In genomic region chr15:67807141-67807540, GRCh38 we compare ENCODE assay signal across 40 cellular contexts. TPM values are rescaled to one million over a fixed set of nuclear protein-coding genes. Genes with fewer than 3 reads are reported as not detected.
"Had no signal": no experiment of that assay in that cellular context is flagged by ENCODE, and none has a peak within 500 bp of the region (broad histone marks: within the 10 kb centered on the region; RNA-seq: fewer than 3 reads in every experiment).

No MANE protein-coding gene starts in this region.

- H3K27me3 Mint-ChIP-seq: activated T-cell treated with anti-CD3 and anti-CD28 coated beads, Interleukin-2, amount 50 U/mL, for 24 hours; central memory CD8-positive, alpha-beta T cell; effector memory CD8-positive, alpha-beta T cell; natural killer cell treated with Interleukin-12 subunit alpha and Interleukin-12 subunit beta and Interleukin-15 and Interleukin-18, amount 100 ng/mL, for 72 hours; progenitor cell of endocrine pancreas; stimulated activated memory B cell treated with anti-CD40 and anti-IgM and Interleukin-4, amounts not matched to agents 10 μg/mL and 1 μg/mL and 100 μg/mL, for 72 hours; stimulated activated naive CD8-positive, alpha-beta T cell treated with anti-CD3 and anti-CD28 coated beads, Interleukin-15, amount 100 ng/mL, for 72 hours had no signal

- H3K36me3 Mint-ChIP-seq: activated naive CD4-positive, alpha-beta T cell treated with anti-CD3 and anti-CD28 coated beads, Interleukin-2, amount 50 U/mL, for 72 hours; natural killer cell treated with Interleukin-12 subunit alpha and Interleukin-12 subunit beta and Interleukin-15 and Interleukin-18, amount 100 ng/mL, for 72 hours had no signal

- H3K4me3 Mint-ChIP-seq: activated T-cell treated with anti-CD3 and anti-CD28 coated beads, Interleukin-2, amount 50 U/mL, for 24 hours; central memory CD8-positive, alpha-beta T cell; effector memory CD8-positive, alpha-beta T cell; natural killer cell treated with Interleukin-12 subunit alpha and Interleukin-12 subunit beta and Interleukin-15 and Interleukin-18, amount 100 ng/mL, for 72 hours; stimulated activated memory B cell treated with anti-CD40 and anti-IgM and Interleukin-4, amounts not matched to agents 10 μg/mL and 1 μg/mL and 100 μg/mL, for 72 hours; stimulated activated naive CD8-positive, alpha-beta T cell treated with anti-CD3 and anti-CD28 coated beads, Interleukin-15, amount 100 ng/mL, for 72 hours; T-helper 2 cell treated with Interferon-gamma antibody and Interleukin-4, amounts not matched to agents 5 μg/mL and 100 μg/mL, for 36 hours had no signal

- H3K27ac Mint-ChIP-seq: activated naive CD4-positive, alpha-beta T cell treated with anti-CD3 and anti-CD28 coated beads, Interleukin-2, amount 50 U/mL, for 72 hours; activated T-cell treated with anti-CD3 and anti-CD28 coated beads, Interleukin-2, amount 50 U/mL, for 24 hours; effector memory CD8-positive, alpha-beta T cell; natural killer cell treated with Interleukin-12 subunit alpha and Interleukin-12 subunit beta and Interleukin-15 and Interleukin-18, amount 100 ng/mL, for 72 hours; stimulated activated memory B cell treated with anti-CD40 and anti-IgM and Interleukin-4, amounts not matched to agents 10 μg/mL and 1 μg/mL and 100 μg/mL, for 72 hours; T-helper 2 cell treated with Interferon-gamma antibody and Interleukin-4, amounts not matched to agents 5 μg/mL and 100 μg/mL, for 36 hours had no signal

- FAIRE-seq: colon, endothelial cell of umbilical vein, small intestine had no signal

- H3K9me3 Mint-ChIP-seq: activated naive CD4-positive, alpha-beta T cell treated with anti-CD3 and anti-CD28 coated beads, Interleukin-2, amount 50 U/mL, for 72 hours; activated T-cell treated with anti-CD3 and anti-CD28 coated beads, Interleukin-2, amount 50 U/mL, for 24 hours; central memory CD8-positive, alpha-beta T cell; effector memory CD8-positive, alpha-beta T cell; natural killer cell treated with Interleukin-12 subunit alpha and Interleukin-12 subunit beta and Interleukin-15 and Interleukin-18, amount 100 ng/mL, for 72 hours; stimulated activated memory B cell treated with anti-CD40 and anti-IgM and Interleukin-4, amounts not matched to agents 10 μg/mL and 1 μg/mL and 100 μg/mL, for 72 hours; stimulated activated naive CD8-positive, alpha-beta T cell treated with anti-CD3 and anti-CD28 coated beads, Interleukin-15, amount 100 ng/mL, for 72 hours; T-helper 2 cell treated with Interferon-gamma antibody and Interleukin-4, amounts not matched to agents 5 μg/mL and 100 μg/mL, for 36 hours had no signal

- H3K4me1 Mint-ChIP-seq: central memory CD8-positive, alpha-beta T cell had no signal

- H3K4me3 ChIP-seq: breast epithelium, lower lobe of right lung, mucosa of descending colon, ovary, right lobe of liver, tibial nerve had no signal

- DNase-seq: activated CD4-positive, alpha-beta T cell treated with anti-CD3 and anti-CD28 coated beads for 48 hours; activated CD4-positive, alpha-beta T cell treated with anti-CD3 and anti-CD28 coated beads, Interleukin-2, amount 50 U/mL, for 48 hours; activated CD8-positive, alpha-beta memory T cell treated with anti-CD3 and anti-CD28 coated beads for 24 hours; activated CD8-positive, alpha-beta memory T cell treated with anti-CD3 and anti-CD28 coated beads, Interleukin-2, amount 50 U/mL, for 4 hours; activated T-cell treated with anti-CD3 and anti-CD28 coated beads, Interleukin-2, amount 50 U/mL, for 24 hours; effector memory CD8-positive, alpha-beta T cell; hippocampal formation; kidney glomerular epithelial cell; lower lobe of right lung; mesenchymal stem cell; mucosa of descending colon; ovary; small intestine; stimulated activated CD4-positive, alpha-beta T cell treated with anti-CD3 and anti-CD28 coated beads, Interleukin-1b, Interleukin-23, amount 100 ng/mL, for 48 hours; stimulated activated CD4-positive, alpha-beta T cell treated with anti-CD3 and anti-CD28 coated beads, Interleukin-4, amount 100 ng/mL, for 4 hours; stimulated activated CD8-positive, alpha-beta memory T cell treated with anti-CD3 and anti-CD28 coated beads, Interleukin-4, amount 100 ng/mL, for 48 hours; stimulated activated naive CD8-positive, alpha-beta T cell treated with anti-CD3 and anti-CD28 coated beads, Interleukin-15, amount 100 ng/mL, for 72 hours; T-helper 1 cell had no signal

- H3K27me3 ChIP-seq: breast epithelium, ovary, right lobe of liver had no signal

- H3K27ac ChIP-seq: breast epithelium, lower lobe of right lung, neutrophil, ovary, right lobe of liver, tibial nerve had no signal

- H3K36me3 ChIP-seq: breast epithelium, neutrophil, ovary, right lobe of liver had no signal

- H3K4me1 ChIP-seq: breast epithelium, lower lobe of right lung, right lobe of liver, tibial nerve had no signal

- ATAC-seq: activated CD4-positive, CD25-positive, alpha-beta regulatory T cell treated with anti-CD3 and anti-CD28 coated beads, Interleukin-2, amount 50 U/mL, for 24 hours; activated naive CD4-positive, alpha-beta T cell treated with anti-CD3 and anti-CD28 coated beads, Interleukin-2, amount 50 U/mL, for 72 hours; effector memory CD8-positive, alpha-beta T cell; left lobe of liver; lower lobe of right lung; mucosa of descending colon; natural killer cell treated with Interleukin-12 subunit alpha and Interleukin-12 subunit beta and Interleukin-15 and Interleukin-18, amount 100 ng/mL, for 72 hours; right lobe of liver; stimulated activated memory B cell treated with anti-CD40 and anti-IgM and Interleukin-4, amounts not matched to agents 10 μg/mL and 1 μg/mL and 100 μg/mL, for 72 hours; stimulated activated naive CD8-positive, alpha-beta T cell treated with anti-CD3 and anti-CD28 coated beads, Interleukin-15, amount 100 ng/mL, for 72 hours had no signal

- H3K9me3 ChIP-seq: breast epithelium, lower lobe of right lung, mucosa of descending colon, neutrophil, ovary, right lobe of liver, tibial nerve had no signal

RNA-seq across cellular contexts. Expression of gene SKOR1, which starts 18.2 kb away (rescaled TPM):
- total RNA-seq: fibroblast of villous mesenchyme had no signal

RNA-seq across cellular contexts. Expression of gene RNU6-1, which starts 32.7 kb away (rescaled TPM):
- total RNA-seq: activated naive CD4-positive, alpha-beta T cell treated with anti-CD3 and anti-CD28 coated beads, Interleukin-2, amount 50 U/mL, for 72 hours; breast epithelium; dermis microvascular lymphatic vessel endothelial cell; endothelial cell of umbilical vein; fibroblast of lung; fibroblast of villous mesenchyme; left lobe of liver; lower lobe of right lung; mucosa of descending colon; myocyte; natural killer cell treated with Interleukin-12 subunit alpha and Interleukin-12 subunit beta and Interleukin-15 and Interleukin-18, amount 100 ng/mL, for 72 hours; ovary; progenitor cell of endocrine pancreas; renal cortical epithelial cell; right lobe of liver; temporal lobe; tibial nerve; ureter had no signal
- polyA plus RNA-seq: endothelial cell of umbilical vein, esophagus, fibroblast of lung, ovary, small intestine had no signal
